Comparison of ENCODE assay signal across 16 cellular contexts in genomic region chr10:121593676-121594075, GRCh38. TPM values are rescaled to one million over a fixed set of nuclear protein-coding genes. Genes with fewer than 3 reads are reported as not detected.
DNase-seq lines count a peak whose midpoint lies in the region; ATAC-seq and TF ChIP-seq lines count a peak whose summit lies in the region.
"Had no signal": no experiment of that assay in that cellular context is flagged by ENCODE, and none has a peak within 500 bp of the region (broad histone marks: within the 10 kb centered on the region; RNA-seq: fewer than 3 reads in every experiment).

No MANE protein-coding gene starts in this region.

- H3K9ac ChIP-seq in HUES64 (ENCODE audit: low read depth, low read length) (no peak overlapping the region), iPS-20b (ENCODE audit: low read depth, low read length) (no peak overlapping the region; the same call in 1 of the 2 replicates)

- H3K9me3 Mint-ChIP-seq in activated T-helper 17 cell treated with anti-CD3 and anti-CD28 coated beads, Interleukin-2, amount 50 U/mL, for 72 hours: no peaks in the 10 kb centered on the region
- H3K9me3 Mint-ChIP-seq: activated CD4-positive, alpha-beta T cell treated with anti-CD3 and anti-CD28 coated beads, Interleukin-2, amount 10 ng/mL, durations not matched to agents 24 days and 14 days had no signal

- no peak overlapping the region for H3K4me3 Mint-ChIP-seq in activated T-helper 17 cell treated with anti-CD3 and anti-CD28 coated beads, Interleukin-2, amount 50 U/mL, for 72 hours
- H3K4me3 Mint-ChIP-seq: activated CD4-positive, alpha-beta T cell treated with anti-CD3 and anti-CD28 coated beads, Interleukin-2, amount 10 ng/mL, durations not matched to agents 24 days and 14 days; CD4-positive, alpha-beta memory T cell; effector memory CD8-positive, alpha-beta T cell had no signal

- ATAC-seq in activated T-helper 17 cell treated with anti-CD3 and anti-CD28 coated beads, Interleukin-2, amount 50 U/mL, for 72 hours (replicated peaks): no peak
- ATAC-seq in omental fat pad (ENCODE audit: low FRiP score): no peak
- ATAC-seq: effector memory CD8-positive, alpha-beta T cell had no signal

- peaks cover 34% of the 10 kb centered on the region for H3K27me3 Mint-ChIP-seq in activated T-helper 17 cell treated with anti-CD3 and anti-CD28 coated beads, Interleukin-2, amount 50 U/mL, for 72 hours

- TF ChIP-seq CTCF in sigmoid colon (IDR thresholded peaks at IDR 0.05) (no peak), omental fat pad (IDR thresholded peaks at IDR 0.05) (no peak)

- H3K36me3 ChIP-seq in HUES64 (ENCODE audit: insufficient read depth, low read length) (peaks cover 51% of the 10 kb centered on the region), iPS-20b (ENCODE audit: insufficient read depth, low read depth, low read length) (peaks cover 68% of the 10 kb centered on the region), sigmoid colon (no peaks in the 10 kb centered on the region)

- no peak overlapping the region for H3K27ac Mint-ChIP-seq in activated T-helper 17 cell treated with anti-CD3 and anti-CD28 coated beads, Interleukin-2, amount 50 U/mL, for 72 hours
- H3K27ac Mint-ChIP-seq: activated CD4-positive, alpha-beta T cell treated with anti-CD3 and anti-CD28 coated beads, Interleukin-2, amount 10 ng/mL, durations not matched to agents 24 days and 14 days; CD4-positive, alpha-beta memory T cell; effector memory CD8-positive, alpha-beta T cell had no signal

- no peak for TF ChIP-seq POLR2A in sigmoid colon (IDR thresholded peaks at IDR 0.05)

- WGBS in HUES64: 92% methylated on average over 15 of the region's 15 CpGs
- 89 to 92% methylated on average over 15 of the region's 15 CpGs for WGBS in sigmoid colon, 2 donors

- H3K27ac ChIP-seq in HUES64 (ENCODE audit: low read depth, low read length) (no peak overlapping the region), caudate nucleus (ENCODE audit: low read depth, low read length) (peak overlapping the region; percentile 93), iPS-20b (ENCODE audit: low read length) (no peak overlapping the region), sigmoid colon (peak overlapping the region; percentile 84 to 96 (median 89))

- peak overlapping the region; percentile 80; the same call in 1 of the 2 replicates for H3K4me3 ChIP-seq in HUES64 (ENCODE audit: low read length)
- H3K4me3 ChIP-seq in iPS-20b (ENCODE audit: low read length): peak overlapping the region; percentile 88; the same call in 1 of the 2 replicates
- peak overlapping the region in 3 of 4 donors; percentile 19 to 80 (median 24) for H3K4me3 ChIP-seq in sigmoid colon

- H3K4me1 ChIP-seq in HUES64 (ENCODE audit: insufficient read depth, low read length) (peaks cover 68% of the 10 kb centered on the region), iPS-20b (ENCODE audit: insufficient read depth, low read length) (peaks cover 40% of the 10 kb centered on the region), sigmoid colon (peaks cover 0 to 64% (median 43%) of the 10 kb centered on the region in 4 donors)

- DNase-seq in caudate nucleus (lab: John Stamatoyannopoulos, UW): no peak
- peak; percentile 61 for DNase-seq in sigmoid colon
- no peak for DNase-seq in T1000 (lab: John Stamatoyannopoulos, UW)
- no peak for DNase-seq in omental fat pad (ENCODE audit: low spot score)
- DNase-seq in NAMALWA (ENCODE audit: low spot score): no peak
- DNase-seq: activated CD4-positive, alpha-beta T cell treated with anti-CD3 and anti-CD28 coated beads, Interleukin-2, amount 10 ng/mL, durations not matched to agents 24 days and 14 days; activated effector memory CD4-positive, alpha-beta T cell treated with anti-CD3 and anti-CD28 coated beads, Interleukin-2, amount 50 U/mL, for 16 hours; CD4-positive, alpha-beta memory T cell; central memory CD4-positive, alpha-beta T cell; effector memory CD8-positive, alpha-beta T cell; kidney glomerular epithelial cell; NCI-H2029; NCI-H510A had no signal

- no peak for TF ChIP-seq EP300 in sigmoid colon (IDR thresholded peaks at IDR 0.05)

- no peaks in the 10 kb centered on the region for H3K4me1 Mint-ChIP-seq in activated T-helper 17 cell treated with anti-CD3 and anti-CD28 coated beads, Interleukin-2, amount 50 U/mL, for 72 hours

- no peaks in the 10 kb centered on the region for H3K9me3 ChIP-seq in HUES64 (ENCODE audit: insufficient read depth, low read depth, low read length)
- no peaks in the 10 kb centered on the region for H3K9me3 ChIP-seq in iPS-20b (ENCODE audit: insufficient read depth, low read depth, low read length)
- H3K9me3 ChIP-seq in sigmoid colon: no peaks in the 10 kb centered on the region

- no peaks in the 10 kb centered on the region for H3K27me3 ChIP-seq in HUES64 (ENCODE audit: insufficient read depth, low read length)
- H3K27me3 ChIP-seq in iPS-20b (ENCODE audit: insufficient read depth, low read length): no peaks in the 10 kb centered on the region
- no peaks in the 10 kb centered on the region for H3K27me3 ChIP-seq in sigmoid colon

- peaks cover 4% of the 10 kb centered on the region for H3K36me3 Mint-ChIP-seq in activated T-helper 17 cell treated with anti-CD3 and anti-CD28 coated beads, Interleukin-2, amount 50 U/mL, for 72 hours (ENCODE audit: low read depth)
- H3K36me3 Mint-ChIP-seq: CD4-positive, alpha-beta memory T cell had no signal

- intact Hi-C loops in sigmoid colon (cut with DNase I): loop anchor here (10.0 kb wide), 2 partner anchors 99 to 291 kb away; no protein-coding TSS in a partner anchor

RNA-seq across cellular contexts. Expression of gene FGFR2, which starts 4.6 kb away (rescaled TPM):
- polyA plus RNA-seq in HUES64 (2013, experiment 1 of 2): 45.7 TPM
- polyA plus RNA-seq in HUES64 (2013, experiment 2 of 2): 46.9 TPM
- total RNA-seq in sigmoid colon (100 to 1,000 TPM in 3 of 4 donors, 10 to 100 TPM in 1; 71.5 to 143 (median 112) TPM), omental fat pad (1 to 10 TPM; 2.0 to 8.4 (median 2.4) TPM)
- polyA plus RNA-seq in sigmoid colon: 10 to 100 TPM in 2 of 3 donors, 1 to 10 TPM in 1; 5.1 to 20.4 (median 11.4) TPM
- total RNA-seq in activated T-helper 17 cell treated with anti-CD3 and anti-CD28 coated beads, Interleukin-2, amount 50 U/mL, for 72 hours: not detected
- total RNA-seq: activated CD4-positive, alpha-beta T cell treated with anti-CD3 and anti-CD28 coated beads, Interleukin-2, amount 10 ng/mL, durations not matched to agents 24 days and 14 days had no signal

Comparison
In these comparisons a context has a peak if more than half of its experiments do, and no peak if none do; other contexts are left out.
1. H3K27ac ChIP-seq: peak in caudate nucleus (single experiment) and sigmoid colon (4 of 4); none in HUES64 (single experiment) and iPS-20b (single experiment).
2. H3K4me3 ChIP-seq: peak in every context shown above with its lines; median percentile 88 in iPS-20b; 80 in HUES64; 24 in sigmoid colon.
3. RNA of gene FGFR2, which starts 4.6 kb away (total RNA-seq): 71.5 to 143 TPM in sigmoid colon; 2.0 to 8.4 TPM in omental fat pad and not detected in activated T-helper 17 cell treated with anti-CD3 and anti-CD28 coated beads, Interleukin-2, amount 50 U/mL, for 72 hours; every median in the first group is over 4 times any median in the second.